Comparison of ENCODE assay signal across 13 cellular contexts in the genomic region with DNA sequence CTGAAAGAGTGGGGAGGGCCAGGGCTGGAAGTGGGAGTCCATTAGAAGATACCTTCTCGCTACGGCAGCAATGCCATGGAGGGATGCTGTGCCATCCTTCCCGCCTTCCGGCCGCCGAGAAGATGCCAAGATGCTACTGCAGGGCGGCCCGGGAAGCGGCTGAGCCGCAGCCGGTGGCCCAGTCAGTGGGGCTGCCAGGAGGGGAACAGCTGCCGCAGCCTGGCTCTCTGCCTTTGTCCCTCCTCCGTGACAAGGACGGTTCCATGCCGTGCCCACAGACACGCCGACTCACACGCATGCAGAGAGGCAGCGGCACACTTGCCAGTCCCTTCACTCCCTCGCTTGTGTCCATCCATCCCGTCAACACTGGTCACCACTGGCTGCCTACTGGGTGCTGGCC. TPM values are rescaled to one million over a fixed set of nuclear protein-coding genes. Genes with fewer than 3 reads are reported as not detected.
"Had no signal": no experiment of that assay in that cellular context is flagged by ENCODE, and none has a peak within 500 bp of the region (broad histone marks: within the 10 kb centered on the region; RNA-seq: fewer than 3 reads in every experiment).

No MANE protein-coding gene starts in this region.

- H3K27me3 ChIP-seq: ascending aorta, sigmoid colon, stomach had no signal

- ATAC-seq: left lobe of liver had no signal

- H3K9me3 ChIP-seq: ascending aorta, sigmoid colon, stomach had no signal

- DNase-seq: activated naive CD4-positive, alpha-beta T cell treated with Interleukin-2 at 50 U/mL for 16 hours; activated T-cell treated with anti-CD3 and anti-CD28 coated beads for 4 hours; hippocampal formation; mammary epithelial cell; sigmoid colon; stimulated activated CD4-positive, alpha-beta T cell treated with anti-CD3 and anti-CD28 coated beads, Interleukin-1b, Interleukin-23, amount 100 ng/mL, for 48 hours; stomach had no signal

- H3K4me3 ChIP-seq: ascending aorta, sigmoid colon, stomach had no signal

RNA-seq across cellular contexts. Expression of gene P2RX1, which starts 50.0 kb away (rescaled TPM):
- total RNA-seq: ascending aorta, bronchial epithelial cell, mammary epithelial cell, osteocyte had no signal
- polyA plus RNA-seq: keratinocyte, mammary epithelial cell, neural cell had no signal
